In the genomic region with DNA sequence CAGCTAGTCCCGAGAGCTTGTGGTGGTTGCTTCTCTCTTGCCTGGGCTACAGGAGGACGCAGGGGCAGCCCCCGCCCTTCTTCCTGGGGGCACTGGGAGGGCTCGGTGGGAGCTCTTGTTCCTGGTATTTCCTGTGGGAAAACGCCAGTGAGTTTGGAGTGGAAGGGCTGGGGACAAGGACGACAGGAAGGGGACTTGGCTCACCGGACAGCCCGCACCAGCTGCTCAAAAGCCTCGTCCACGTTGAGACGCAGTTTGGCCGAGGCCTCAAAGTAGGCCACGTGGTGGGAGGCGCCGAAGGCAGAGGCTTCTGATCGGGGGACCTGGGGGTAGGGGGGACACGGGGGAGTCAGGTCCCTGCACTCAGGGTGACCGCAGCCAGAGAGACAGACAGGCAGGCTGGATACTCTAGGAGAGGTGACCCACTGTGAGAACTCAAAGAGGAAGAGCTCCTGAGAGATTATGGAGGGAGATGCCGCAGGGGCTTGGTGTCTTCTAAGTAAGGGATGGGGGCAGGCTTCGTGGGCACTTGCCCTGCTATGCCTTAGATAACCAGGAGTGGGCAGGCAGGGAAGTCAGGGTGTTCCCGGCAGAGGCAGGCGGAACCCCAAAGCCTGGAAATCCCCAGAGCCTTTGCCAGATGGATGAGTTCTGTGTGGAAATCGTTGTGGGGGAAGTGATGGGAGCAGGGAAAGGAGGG, we compare ENCODE assay signal across 1 cellular context.
TF ChIP-seq lines count a peak whose summit lies in the region.

No MANE protein-coding gene starts in this region.

TF ChIP-seq in A549, 52 proteins besides CTCF, POLR2A, EP300 and RAD21 (continued from another document):
- TF ChIP-seq, protein P1, sequence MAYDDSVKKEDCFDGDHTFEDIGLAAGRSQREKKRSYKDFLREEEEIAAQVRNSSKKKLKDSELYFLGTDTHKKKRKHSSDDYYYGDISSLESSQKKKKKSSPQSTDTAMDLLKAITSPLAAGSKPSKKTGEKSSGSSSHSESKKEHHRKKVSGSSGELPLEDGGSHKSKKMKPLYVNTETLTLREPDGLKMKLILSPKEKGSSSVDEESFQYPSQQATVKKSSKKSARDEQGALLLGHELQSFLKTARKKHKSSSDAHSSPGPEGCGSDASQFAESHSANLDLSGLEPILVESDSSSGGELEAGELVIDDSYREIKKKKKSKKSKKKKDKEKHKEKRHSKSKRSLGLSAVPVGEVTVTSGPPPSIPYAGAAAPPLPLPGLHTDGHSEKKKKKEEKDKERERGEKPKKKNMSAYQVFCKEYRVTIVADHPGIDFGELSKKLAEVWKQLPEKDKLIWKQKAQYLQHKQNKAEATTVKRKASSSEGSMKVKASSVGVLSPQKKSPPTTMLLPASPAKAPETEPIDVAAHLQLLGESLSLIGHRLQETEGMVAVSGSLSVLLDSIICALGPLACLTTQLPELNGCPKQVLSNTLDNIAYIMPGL (CRISPR knock-in tag; IDR thresholded peaks at IDR 0.05; ENCODE audit: borderline replicate concordance) = no peak
- TF ChIP-seq CHD2 (IDR thresholded peaks at IDR 0.05; ENCODE audit: low read length, partially characterized antibody) = no peak
- peak; percentile 37; the same call in 1 of the 2 replicates for TF ChIP-seq FOSB (CRISPR knock-in tag; IDR thresholded peaks at IDR 0.05)
